In genomic region chr4:779555-779954, GRCh38 we compare ENCODE assay signal across 13 cellular contexts. TPM values are rescaled to one million over a fixed set of nuclear protein-coding genes. Genes with fewer than 3 reads are reported as not detected.
DNase-seq lines count a peak whose midpoint lies in the region; FAIRE-seq and TF ChIP-seq lines count a peak whose summit lies in the region.
"Had no signal": no experiment of that assay in that cellular context is flagged by ENCODE, and none has a peak within 500 bp of the region (broad histone marks: within the 10 kb centered on the region; RNA-seq: fewer than 3 reads in every experiment).

No MANE protein-coding gene starts in this region.

- H3K9me2 ChIP-seq in OCI-LY7 (ENCODE audit: insufficient read depth, low read length), result no peaks in the 10 kb centered on the region

- H3K4me1 ChIP-seq in OCI-LY7 (ENCODE audit: insufficient read depth, low read length, poor library complexity, severe bottlenecking) (peaks cover 38% of the 10 kb centered on the region), duodenal mucosa (ENCODE audit: control insufficient read depth in 1 of 2, insufficient read depth in 2 of 2, low read length in 2 of 2) (peaks cover 29 to 31% of the 10 kb centered on the region in 2 donors)

- no peak for TF ChIP-seq POLR2A in GM12891 (IDR thresholded peaks at IDR 0.05; ENCODE audit: low read depth, low read length)

- H4K20me1 ChIP-seq in OCI-LY7 (ENCODE audit: insufficient read depth, low read length), result peaks cover 9% of the 10 kb centered on the region

- peaks cover 5% of the 10 kb centered on the region for H3K27me3 Mint-ChIP-seq in activated CD4-positive, alpha-beta T cell treated with anti-CD3 and anti-CD28 coated beads, Interleukin-2, amount 10 ng/mL, durations not matched to agents 24 days and 14 days
- no peaks in the 10 kb centered on the region for H3K27me3 Mint-ChIP-seq in osteocyte (ENCODE audit: unreplicated experiment)

- H3K9me3 Mint-ChIP-seq in activated CD4-positive, alpha-beta T cell treated with anti-CD3 and anti-CD28 coated beads, Interleukin-2, amount 10 ng/mL, durations not matched to agents 24 days and 14 days, result no peaks in the 10 kb centered on the region
- H3K9me3 Mint-ChIP-seq in osteocyte (ENCODE audit: unreplicated experiment), result no peaks in the 10 kb centered on the region

- POLR2A ChIA-PET in OCI-LY7 (lab: Charles Lee), result interaction anchor here (1.4 kb wide), 1 partner anchor 15 kb away, joined by 9 read pairs; no protein-coding TSS in a partner anchor

- peaks cover 45% of the 10 kb centered on the region for H3K4me1 Mint-ChIP-seq in activated CD4-positive, alpha-beta T cell treated with anti-CD3 and anti-CD28 coated beads, Interleukin-2, amount 10 ng/mL, durations not matched to agents 24 days and 14 days
- peaks cover 31% of the 10 kb centered on the region for H3K4me1 Mint-ChIP-seq in osteocyte (ENCODE audit: unreplicated experiment)

- H3K27ac Mint-ChIP-seq in activated CD4-positive, alpha-beta T cell treated with anti-CD3 and anti-CD28 coated beads, Interleukin-2, amount 10 ng/mL, durations not matched to agents 24 days and 14 days, result peak overlapping the region; percentile 68
- peak overlapping the region; percentile 23 for H3K27ac Mint-ChIP-seq in osteocyte (ENCODE audit: unreplicated experiment)
- H3K27ac Mint-ChIP-seq: stimulated activated memory B cell treated with anti-CD40 and anti-IgM and Interleukin-4, amounts not matched to agents 10 μg/mL and 1 μg/mL and 100 μg/mL, for 72 hours had no signal

- no peak overlapping the region for H3K27ac ChIP-seq in OCI-LY7 (ENCODE audit: low read depth, low read length, poor library complexity, severe bottlenecking)
- no peak overlapping the region for H3K27ac ChIP-seq in duodenal mucosa (ENCODE audit: low read depth, low read length)

- intact Hi-C loops in activated CD4-positive, alpha-beta T cell treated with anti-CD3 and anti-CD28 coated beads, Interleukin-2, amount 10 ng/mL, durations not matched to agents 24 days and 14 days (cut with micrococcal nuclease), result no loop called here
- intact Hi-C loops in OCI-LY7 (cut with micrococcal nuclease; ENCODE audit: unreplicated experiment), result no loop called here

- peaks cover 68% of the 10 kb centered on the region for H3K36me3 ChIP-seq in OCI-LY7 (ENCODE audit: insufficient read depth, low read length)
- H3K36me3 ChIP-seq in duodenal mucosa (ENCODE audit: control insufficient read depth in 1 of 2, insufficient read depth in 2 of 2, low read length in 2 of 2), result peaks cover 12 to 40% of the 10 kb centered on the region in 2 donors

- peaks cover 49% of the 10 kb centered on the region for H3K36me3 Mint-ChIP-seq in activated CD4-positive, alpha-beta T cell treated with anti-CD3 and anti-CD28 coated beads, Interleukin-2, amount 10 ng/mL, durations not matched to agents 24 days and 14 days (ENCODE audit: low read depth)
- peaks cover 36% of the 10 kb centered on the region for H3K36me3 Mint-ChIP-seq in osteocyte (ENCODE audit: unreplicated experiment)

- TF ChIP-seq CTCF in OCI-LY7 (conservative IDR thresholded peaks at IDR 0.05; ENCODE audit: low read length) (no peak), osteocyte (IDR thresholded peaks at IDR 0.05) (no peak)

- CTCF ChIA-PET in OCI-LY7 (lab: Charles Lee; ENCODE audit: unreplicated experiment), result no interaction called here

- H3K4me3 ChIP-seq in OCI-LY7 (ENCODE audit: low read depth, low read length, poor library complexity, severe bottlenecking), result peak overlapping the region; percentile 97
- peak overlapping the region; percentile 11 to 93 for H3K4me3 ChIP-seq in duodenal mucosa (ENCODE audit: low read depth in 1 of 2, low read length in 2 of 2)

- H3K4me2 ChIP-seq in OCI-LY7 (ENCODE audit: low read length), result peak overlapping the region; percentile 99; the same call in 1 of the 2 replicates

- no peak overlapping the region for H3K9ac ChIP-seq in duodenal mucosa (ENCODE audit: low read depth in 1 of 2, low read length in 2 of 2)

- DNase-seq in activated CD4-positive, alpha-beta T cell treated with anti-CD3 and anti-CD28 coated beads, Interleukin-2, amount 10 ng/mL, durations not matched to agents 24 days and 14 days, result no peak
- DNase-seq in activated CD4-positive, alpha-beta T cell treated with anti-CD3 and anti-CD28 coated beads, Interleukin-2, amount 50 U/mL, for 4 hours, result no peak
- DNase-seq in OCI-LY7 (ENCODE audit: low spot score), result no peak
- DNase-seq in osteocyte (ENCODE audit: extremely low spot score, unreplicated experiment), result no peak
- DNase-seq in NCI-H345 treated with DMSO at 0.1 percent for 48 hours (lab: John Stamatoyannopoulos, UW; ENCODE audit: unreplicated experiment), result no peak
- DNase-seq in UCSD-AML1 (lab: John Stamatoyannopoulos, UW; ENCODE audit: unreplicated experiment), result no peak
- no peak for DNase-seq in GM12891 (ENCODE audit: insufficient read length, low spot score)
- DNase-seq: amygdala; GF-D8; stimulated activated CD4-positive, alpha-beta T cell treated with anti-CD3 and anti-CD28 coated beads, Interleukin-12 subunit alpha, Interleukin-12 subunit beta, amount 100 ng/mL, for 4 hours had no signal

- H3K4me3 Mint-ChIP-seq in activated CD4-positive, alpha-beta T cell treated with anti-CD3 and anti-CD28 coated beads, Interleukin-2, amount 10 ng/mL, durations not matched to agents 24 days and 14 days, result peak overlapping the region; percentile 88
- peak overlapping the region; percentile 88 for H3K4me3 Mint-ChIP-seq in osteocyte (ENCODE audit: unreplicated experiment)

- BruUV-seq in OCI-LY7 (replicated peaks; lab: Mats Ljungman, UMichigan), result no TSS peak

- no peak overlapping the region for H2AFZ ChIP-seq in OCI-LY7 (ENCODE audit: low read length)

- peaks cover 1 to 2% of the 10 kb centered on the region in 2 donors for H3K27me3 ChIP-seq in duodenal mucosa (ENCODE audit: control insufficient read depth in 1 of 2, insufficient read depth in 2 of 2, low read length in 2 of 2)

- peaks cover 56% of the 10 kb centered on the region for H3K79me2 ChIP-seq in OCI-LY7 (ENCODE audit: insufficient read depth, low read depth, low read length)

- FAIRE-seq in GM12891 (lab: Jason Lieb, UNC), result no peak

- H3K9me3 ChIP-seq in OCI-LY7 (ENCODE audit: low read length), result no peaks in the 10 kb centered on the region; the same call in 1 of the 2 replicates
- H3K9me3 ChIP-seq in duodenal mucosa (ENCODE audit: control insufficient read depth in 1 of 2, low read length in 2 of 2), result no peaks in the 10 kb centered on the region

TF ChIP-seq in GM12891, 5 proteins besides CTCF, POLR2A, EP300 and RAD21:
- TF ChIP-seq PAX5 (IDR thresholded peaks at IDR 0.05; ENCODE audit: insufficient read depth, low read length, severe bottlenecking), result no peak
- TF ChIP-seq POU2F2 (IDR thresholded peaks at IDR 0.05; ENCODE audit: low read depth, low read length), result no peak
- no peak for TF ChIP-seq SPI1 (IDR thresholded peaks at IDR 0.05; ENCODE audit: low read depth, low read length)
- TF ChIP-seq TAF1 (IDR thresholded peaks at IDR 0.05; ENCODE audit: low read depth, low read length), result no peak
- TF ChIP-seq POLR2AphosphoS5 (IDR thresholded peaks at IDR 0.05; ENCODE audit: low read depth, low read length), result no peak

RNA-seq across cellular contexts. Expression of gene CPLX1, which starts 46.4 kb away (rescaled TPM):
- 1.0 and 1.7 TPM in 2 replicates for total RNA-seq in activated CD4-positive, alpha-beta T cell treated with anti-CD3 and anti-CD28 coated beads, Interleukin-2, amount 10 ng/mL, durations not matched to agents 24 days and 14 days
- 0.25 and 0.57 TPM in 2 replicates for total RNA-seq in OCI-LY7 (2014; rRNA removed; shearing (Covaris generic))
- total RNA-seq in OCI-LY7 (2022) (0.21 and 0.28 TPM in 2 replicates), osteocyte (not detected in 2 replicates)
- polyA plus RNA-seq in GM12891 (2012; ENCODE audit: low read depth, missing spikeins), result 0.73 TPM
- polyA plus RNA-seq: AG04450 had no signal
